8 cellular contexts compared by ENCODE assay signal in genomic region chr1:62356257-62356835, GRCh38. TPM values are rescaled to one million over a fixed set of nuclear protein-coding genes. Genes with fewer than 3 reads are reported as not detected.
DNase-seq lines count a peak whose midpoint lies in the region; ATAC-seq and TF ChIP-seq lines count a peak whose summit lies in the region.

No MANE protein-coding gene starts in this region.

- no peak for TF ChIP-seq CTCF in kidney epithelial cell (IDR thresholded peaks at IDR 0.05; ENCODE audit: insufficient read depth, low read length, poor library complexity, severe bottlenecking)

- no peaks in the 10 kb centered on the region for H3K36me3 Mint-ChIP-seq in natural killer cell treated with Interleukin-12 subunit alpha and Interleukin-12 subunit beta and Interleukin-15 and Interleukin-18, amount 100 ng/mL, for 72 hours

- no peak overlapping the region for H3K4me3 Mint-ChIP-seq in natural killer cell treated with Interleukin-12 subunit alpha and Interleukin-12 subunit beta and Interleukin-15 and Interleukin-18, amount 100 ng/mL, for 72 hours

- ATAC-seq in HG02571 (IDR thresholded peaks at IDR 0.05; ENCODE audit: unreplicated experiment) (peak; percentile 56), HG03571 (IDR thresholded peaks at IDR 0.05; ENCODE audit: unreplicated experiment) (no peak)
- ATAC-seq in natural killer cell treated with Interleukin-12 subunit alpha and Interleukin-12 subunit beta and Interleukin-15 and Interleukin-18, amount 100 ng/mL, for 72 hours: no peak

- no peaks in the 10 kb centered on the region for H3K27me3 ChIP-seq in kidney epithelial cell (ENCODE audit: control insufficient read depth, insufficient read depth, low read length)

- H3K4me1 Mint-ChIP-seq in natural killer cell treated with Interleukin-12 subunit alpha and Interleukin-12 subunit beta and Interleukin-15 and Interleukin-18, amount 100 ng/mL, for 72 hours (ENCODE audit: low read depth in 2 of 2): no peaks in the 10 kb centered on the region

- peak; percentile 85 for DNase-seq in GM03348 (ENCODE audit: low spot score)
- peak; percentile 26 for DNase-seq in SIG-M5 (lab: John Stamatoyannopoulos, UW)
- DNase-seq in kidney epithelial cell (ENCODE audit: low read depth): peak; percentile 92
- DNase-seq in NCI-H1092 treated with DMSO at 0.1 percent for 48 hours (lab: John Stamatoyannopoulos, UW): no peak
- DNase-seq in natural killer cell treated with Interleukin-12 subunit alpha and Interleukin-12 subunit beta and Interleukin-15 and Interleukin-18, amount 100 ng/mL, for 72 hours (ENCODE audit: low spot score): no peak
- DNase-seq in C1 segment of cervical spinal cord (lab: John Stamatoyannopoulos, UW): no peak

- H3K4me3 ChIP-seq in kidney epithelial cell (ENCODE audit: low read depth, low read length): no peak overlapping the region

- peaks cover 0 to 2% of the 10 kb centered on the region in 2 donors for H3K27me3 Mint-ChIP-seq in natural killer cell treated with Interleukin-12 subunit alpha and Interleukin-12 subunit beta and Interleukin-15 and Interleukin-18, amount 100 ng/mL, for 72 hours

- no peaks in the 10 kb centered on the region for H3K9me3 Mint-ChIP-seq in natural killer cell treated with Interleukin-12 subunit alpha and Interleukin-12 subunit beta and Interleukin-15 and Interleukin-18, amount 100 ng/mL, for 72 hours

- H3K36me3 ChIP-seq in kidney epithelial cell (ENCODE audit: control insufficient read depth, insufficient read depth, low read length): no peaks in the 10 kb centered on the region

- no peak overlapping the region for H3K27ac Mint-ChIP-seq in natural killer cell treated with Interleukin-12 subunit alpha and Interleukin-12 subunit beta and Interleukin-15 and Interleukin-18, amount 100 ng/mL, for 72 hours

RNA-seq across cellular contexts. Expression of gene KANK4, which starts 37.1 kb away (rescaled TPM):
- total RNA-seq in kidney epithelial cell: 10.1 and 10.5 TPM in 2 replicates
- not detected for total RNA-seq in natural killer cell treated with Interleukin-12 subunit alpha and Interleukin-12 subunit beta and Interleukin-15 and Interleukin-18, amount 100 ng/mL, for 72 hours

Comparison
In these comparisons a context has a peak if more than half of its experiments do, and no peak if none do; other contexts are left out.
1. DNase-seq: peak in GM03348 (single experiment), SIG-M5 (single experiment) and kidney epithelial cell (single experiment); none in NCI-H1092 treated with DMSO at 0.1 percent for 48 hours (single experiment), natural killer cell treated with Interleukin-12 subunit alpha and Interleukin-12 subunit beta and Interleukin-15 and Interleukin-18, amount 100 ng/mL, for 72 hours (single experiment) and C1 segment of cervical spinal cord (0 of 14).
2. RNA of gene KANK4, which starts 37.1 kb away (total RNA-seq): 10.1 to 10.5 TPM in kidney epithelial cell; not detected in natural killer cell treated with Interleukin-12 subunit alpha and Interleukin-12 subunit beta and Interleukin-15 and Interleukin-18, amount 100 ng/mL, for 72 hours; every median in the first group is over 10 times any median in the second.